ENCODE assay signal across 14 cellular contexts in genomic region chr2:60498176-60499081, GRCh38. TPM values are rescaled to one million over a fixed set of nuclear protein-coding genes. Genes with fewer than 3 reads are reported as not detected.
DNase-seq lines count a peak whose midpoint lies in the region; ATAC-seq and TF ChIP-seq lines count a peak whose summit lies in the region.
"Had no signal": no experiment of that assay in that cellular context is flagged by ENCODE, and none has a peak within 500 bp of the region (broad histone marks: within the 10 kb centered on the region; RNA-seq: fewer than 3 reads in every experiment).

No MANE protein-coding gene starts in this region.

- H3K4me1 Mint-ChIP-seq in stimulated activated naive CD8-positive, alpha-beta T cell treated with anti-CD3 and anti-CD28 coated beads, Interleukin-15, amount 100 ng/mL, for 72 hours, result peaks cover 16% of the 10 kb centered on the region

- H3K4me1 ChIP-seq in upper lobe of right lung (no peaks in the 10 kb centered on the region), colonic mucosa (no peaks in the 10 kb centered on the region)
- H3K4me1 ChIP-seq: HAP-1, parathyroid adenoma had no signal

- no peak overlapping the region for H3K4me3 ChIP-seq in upper lobe of right lung
- H3K4me3 ChIP-seq in colonic mucosa, result no peak overlapping the region
- H3K4me3 ChIP-seq: HAP-1 had no signal

- peak overlapping the region in 1 of 2 donors; percentile 22 for H3K4me3 Mint-ChIP-seq in stimulated activated naive CD8-positive, alpha-beta T cell treated with anti-CD3 and anti-CD28 coated beads, Interleukin-15, amount 100 ng/mL, for 72 hours

- H3K27ac ChIP-seq in upper lobe of right lung (no peak overlapping the region), colonic mucosa (no peak overlapping the region)
- H3K27ac ChIP-seq: parathyroid adenoma had no signal

- ATAC-seq in stimulated activated naive CD8-positive, alpha-beta T cell treated with anti-CD3 and anti-CD28 coated beads, Interleukin-15, amount 100 ng/mL, for 72 hours, result peak; percentile 49
- ATAC-seq in stimulated activated naive CD8-positive, alpha-beta T cell treated with anti-CD3 and anti-CD28 coated beads, Interleukin-15, Interleukin-2, amounts not matched to agents 100 U/mL and 50 U/mL, for 24 hours, result no peak
- ATAC-seq in HG02588 (IDR thresholded peaks at IDR 0.05; ENCODE audit: unreplicated experiment) (peak; percentile 51), HG03565 (IDR thresholded peaks at IDR 0.05; ENCODE audit: unreplicated experiment) (peak; percentile 49), upper lobe of right lung (peak; percentile 20), GM19328 (IDR thresholded peaks at IDR 0.05; ENCODE audit: unreplicated experiment) (no peak)

- no peaks in the 10 kb centered on the region for H3K9me3 ChIP-seq in upper lobe of right lung
- no peaks in the 10 kb centered on the region for H3K9me3 ChIP-seq in colonic mucosa
- H3K9me3 ChIP-seq: HAP-1 had no signal

- TF ChIP-seq CTCF in upper lobe of right lung (IDR thresholded peaks at IDR 0.05) (no peak), colonic mucosa (IDR thresholded peaks at IDR 0.05) (no peak)

- peak overlapping the region; percentile 91 to 93 for H3K27ac Mint-ChIP-seq in stimulated activated naive CD8-positive, alpha-beta T cell treated with anti-CD3 and anti-CD28 coated beads, Interleukin-15, amount 100 ng/mL, for 72 hours

- no peaks in the 10 kb centered on the region for H3K27me3 ChIP-seq in upper lobe of right lung
- H3K27me3 ChIP-seq in colonic mucosa, result no peaks in the 10 kb centered on the region

- H3K9me3 Mint-ChIP-seq in stimulated activated naive CD8-positive, alpha-beta T cell treated with anti-CD3 and anti-CD28 coated beads, Interleukin-15, amount 100 ng/mL, for 72 hours, result no peaks in the 10 kb centered on the region

- H3K27me3 Mint-ChIP-seq in stimulated activated naive CD8-positive, alpha-beta T cell treated with anti-CD3 and anti-CD28 coated beads, Interleukin-15, amount 100 ng/mL, for 72 hours, result no peaks in the 10 kb centered on the region

- H3K9ac ChIP-seq in colonic mucosa (ENCODE audit: low read depth in 2 of 2, low read length in 2 of 2), result no peak overlapping the region
- H3K9ac ChIP-seq: parathyroid adenoma had no signal

- H3K36me3 ChIP-seq in upper lobe of right lung, result no peaks in the 10 kb centered on the region
- H3K36me3 ChIP-seq in colonic mucosa, result no peaks in the 10 kb centered on the region

- intact Hi-C loops in upper lobe of right lung (cut with DNase I), result no loop called here
- intact Hi-C loops in colonic mucosa (cut with DNase I), result no loop called here

- no peak for DNase-seq in stimulated activated naive CD8-positive, alpha-beta T cell treated with anti-CD3 and anti-CD28 coated beads, Interleukin-15, amount 100 ng/mL, for 72 hours
- no peak for DNase-seq in stimulated activated naive CD8-positive, alpha-beta T cell treated with anti-CD3 and anti-CD28 coated beads, Interleukin-15, Interleukin-2, amounts not matched to agents 100 U/mL and 50 U/mL, for 24 hours
- DNase-seq in upper lobe of right lung (no peak), NAMALWA (ENCODE audit: low spot score) (no peak), colonic mucosa (no peak)
- DNase-seq: mesendoderm; NCI-H1048; stimulated activated CD4-positive, alpha-beta T cell treated with anti-CD3 and anti-CD28 coated beads, Interleukin-15, amount 100 ng/mL, for 24 hours; stimulated activated CD8-positive, alpha-beta memory T cell treated with anti-CD3 and anti-CD28 coated beads, Interleukin-4, amount 100 ng/mL, for 48 hours had no signal

RNA-seq across cellular contexts. Expression of gene BCL11A, which starts 55.0 kb away (rescaled TPM):
- 10.3 TPM for total RNA-seq in upper lobe of right lung
- 10 to 100 TPM; 22.9 to 27.1 TPM for total RNA-seq in colonic mucosa

Comparison
In these comparisons a context has a peak if more than half of its experiments do, and no peak if none do; other contexts are left out.
1. ATAC-seq: peak in stimulated activated naive CD8-positive, alpha-beta T cell treated with anti-CD3 and anti-CD28 coated beads, Interleukin-15, amount 100 ng/mL, for 72 hours (single experiment), HG02588 (single experiment), HG03565 (single experiment) and upper lobe of right lung (single experiment); none in stimulated activated naive CD8-positive, alpha-beta T cell treated with anti-CD3 and anti-CD28 coated beads, Interleukin-15, Interleukin-2, amounts not matched to agents 100 U/mL and 50 U/mL, for 24 hours (single experiment) and GM19328 (single experiment).